Comparison of ENCODE assay signal across 10 cellular contexts in the genomic region with DNA sequence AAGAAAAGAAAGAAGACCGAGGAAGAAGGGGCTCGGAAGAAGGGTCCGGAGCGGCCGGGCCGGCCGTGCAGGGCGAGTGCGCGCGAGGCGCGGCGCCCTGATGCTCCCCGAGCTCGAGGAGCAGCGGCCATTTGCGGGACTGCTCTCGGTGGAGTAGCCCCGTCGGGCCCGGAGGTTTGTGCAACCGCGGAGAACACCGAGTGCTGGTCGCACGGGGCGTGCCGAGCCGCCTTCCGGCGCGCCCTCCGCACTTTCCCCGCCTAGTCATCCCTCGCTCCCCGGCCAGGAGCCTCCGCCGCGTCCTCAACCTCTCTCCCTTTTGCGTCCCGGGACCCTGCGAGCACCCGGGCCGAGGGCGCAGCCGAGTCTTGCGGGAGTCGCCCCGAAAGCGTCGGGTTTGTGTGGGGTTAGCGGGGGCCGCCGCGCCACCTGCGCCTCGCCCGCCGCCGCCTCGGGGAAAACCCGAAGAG.
DNase-seq lines count a peak whose midpoint lies in the region; ATAC-seq and TF ChIP-seq lines count a peak whose summit lies in the region.
"Had no signal": no experiment of that assay in that cellular context is flagged by ENCODE, and none has a peak within 500 bp of the region (broad histone marks: within the 10 kb centered on the region; RNA-seq: fewer than 3 reads in every experiment).

No MANE protein-coding gene starts in this region.

- peaks cover 2% of the 10 kb centered on the region for H3K9me3 Mint-ChIP-seq in glutamatergic neuron (ENCODE audit: unreplicated experiment)

- H3K36me3 Mint-ChIP-seq in glutamatergic neuron (ENCODE audit: unreplicated experiment) = no peaks in the 10 kb centered on the region

- no peak for TF ChIP-seq CTCF in glutamatergic neuron (IDR thresholded peaks at IDR 0.05; ENCODE audit: partially characterized antibody, unreplicated experiment)

- in situ Hi-C loops in GM23248 (cut with MboI) = no loop called here

- peak overlapping the region; percentile 48; the same call in 1 of the 2 replicates for H2AFZ ChIP-seq in GM23248

- peak overlapping the region; percentile 92 for H3K4me3 Mint-ChIP-seq in glutamatergic neuron (ENCODE audit: unreplicated experiment)

- no peaks in the 10 kb centered on the region for H3K79me2 ChIP-seq in GM23248 (ENCODE audit: insufficient read depth)

- 3 to 4% methylated on average over 6 to 31 of the region's 63 CpGs for WGBS in GM23248 (ENCODE audit: low coverage in 1 of 2, low lambda C conversion rate in 2 of 2, missing lambda C conversion rate in 2 of 2), 2 experiments

- POLR2A ChIA-PET in HEK293T (lab: Yijun Ruan, JAX) = no interaction called here

- peak overlapping the region; percentile 52 for H3K4me3 ChIP-seq in GM23248

- no peak for ATAC-seq in HG03039 (IDR thresholded peaks at IDR 0.05; ENCODE audit: unreplicated experiment)

- H3K27ac ChIP-seq in GM23248 = no peak overlapping the region

- H3K9me3 ChIP-seq in GM23248 (ENCODE audit: low read depth) = no peaks in the 10 kb centered on the region

- no peak overlapping the region for H3K9ac ChIP-seq in GM23248

- no peaks in the 10 kb centered on the region for H4K20me1 ChIP-seq in GM23248 (ENCODE audit: insufficient read depth)

- H3F3A ChIP-seq in GM23248 (ENCODE audit: insufficient read depth) = no peaks in the 10 kb centered on the region

- no peaks in the 10 kb centered on the region for H3K36me3 ChIP-seq in GM23248 (ENCODE audit: low read depth)

- 0 out of 2 replicates have a peak, but pooled peaks cover 6% of the 10 kb centered on the region for H3K27me3 ChIP-seq in GM23248 (replicated peaks; ENCODE audit: insufficient read depth)

- no peaks in the 10 kb centered on the region for H3K9me2 ChIP-seq in GM23248 (ENCODE audit: insufficient read depth)

- no peak overlapping the region for H3K27ac Mint-ChIP-seq in glutamatergic neuron (ENCODE audit: unreplicated experiment)

- H3K4me1 ChIP-seq in GM23248 (ENCODE audit: insufficient read depth) = no peaks in the 10 kb centered on the region

- H3K4me1 Mint-ChIP-seq in glutamatergic neuron (ENCODE audit: low read depth, unreplicated experiment) = no peaks in the 10 kb centered on the region

- peak overlapping the region; percentile 12 for H3K4me2 ChIP-seq in GM23248 (ENCODE audit: unreplicated experiment)

- DNase-seq in GM23248 (peak; percentile 22), T1000 (lab: John Stamatoyannopoulos, UW) (peak; percentile 1), glutamatergic neuron (peak; percentile 24), retina (peak; percentile 55), HEK293T (ENCODE audit: extremely low spot score) (no peak), H4 (ENCODE audit: low spot score) (no peak)
- DNase-seq in activated CD4-positive, CD25-positive, alpha-beta regulatory T cell treated with anti-CD3 and anti-CD28 coated beads, Interleukin-2, amount 50 U/mL, for 72 hours = no peak
- DNase-seq: DND-41, MV-4-11 had no signal

- no peaks in the 10 kb centered on the region for H3K27me3 Mint-ChIP-seq in glutamatergic neuron (ENCODE audit: unreplicated experiment)

- CTCF ChIA-PET in HEK293T (lab: Yijun Ruan, JAX) = no interaction called here

TF ChIP-seq in HEK293T, 16 proteins besides CTCF, POLR2A, EP300 and RAD21:
- no peak for TF ChIP-seq NFRKB (IDR thresholded peaks at IDR 0.05)
- no peak for TF ChIP-seq FOXK2 (IDR thresholded peaks at IDR 0.05)
- TF ChIP-seq FOXM1 (IDR thresholded peaks at IDR 0.05; ENCODE audit: borderline replicate concordance) = no peak
- no peak for TF ChIP-seq SP1 (IDR thresholded peaks at IDR 0.05)
- no peak for TF ChIP-seq SUZ12 (IDR thresholded peaks at IDR 0.05)
- TF ChIP-seq TARDBP (IDR thresholded peaks at IDR 0.05) = no peak
- TF ChIP-seq ELF4 (IDR thresholded peaks at IDR 0.05) = no peak
- TF ChIP-seq PKNOX1 (IDR thresholded peaks at IDR 0.05) = no peak
- no peak for TF ChIP-seq FOXA1 (IDR thresholded peaks at IDR 0.05)

Comparison
In these comparisons a context has a peak if more than half of its experiments do, and no peak if none do; other contexts are left out.
1. DNase-seq: peak in GM23248 (single experiment), T1000 (single experiment), glutamatergic neuron (single experiment) and retina (single experiment); none in activated CD4-positive, CD25-positive, alpha-beta regulatory T cell treated with anti-CD3 and anti-CD28 coated beads, Interleukin-2, amount 50 U/mL, for 72 hours (single experiment), HEK293T (single experiment) and H4 (single experiment).